ENCODE assay signal across 8 cellular contexts in the genomic region with DNA sequence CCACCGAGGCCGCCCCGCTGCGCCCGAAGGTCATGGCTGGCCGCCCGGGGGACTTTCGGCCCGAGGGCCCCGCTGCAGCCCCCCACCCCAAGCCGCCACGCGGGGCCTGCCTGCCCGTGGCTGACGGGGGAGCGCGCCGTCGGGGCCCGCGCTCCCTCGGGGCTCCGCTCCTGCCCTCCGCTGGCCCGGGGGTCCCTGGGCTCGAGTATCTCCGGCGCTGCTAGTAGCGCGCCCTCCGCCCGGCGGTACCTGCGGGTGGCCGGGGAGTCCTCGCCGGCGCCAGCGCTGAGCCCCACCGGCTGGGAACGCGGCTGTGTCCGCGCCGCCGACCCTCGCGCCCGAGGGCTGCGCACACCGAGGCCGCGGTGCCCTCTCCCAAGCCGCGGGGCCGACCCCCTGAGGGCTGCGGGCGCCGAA. TPM values are rescaled to one million over a fixed set of nuclear protein-coding genes. Genes with fewer than 3 reads are reported as not detected.
DNase-seq lines count a peak whose midpoint lies in the region; ATAC-seq and TF ChIP-seq lines count a peak whose summit lies in the region.

No MANE protein-coding gene starts in this region.

- peaks cover 7% of the 10 kb centered on the region for H3K27me3 Mint-ChIP-seq in stimulated activated memory B cell treated with anti-CD40 and anti-IgM and Interleukin-4, amounts not matched to agents 10 μg/mL and 1 μg/mL and 100 μg/mL, for 72 hours

- peak; percentile 9 for ATAC-seq in stimulated activated effector memory CD8-positive, alpha-beta T cell treated with anti-CD3 and anti-CD28 coated beads, Interleukin-12 subunit alpha, Interleukin-12 subunit beta, amount 100 ng/mL, for 72 hours
- ATAC-seq in GM21381 (IDR thresholded peaks at IDR 0.05; ENCODE audit: unreplicated experiment) (no peak), GM21737 (IDR thresholded peaks at IDR 0.05; ENCODE audit: unreplicated experiment) (no peak)
- no peak for ATAC-seq in stimulated activated memory B cell treated with anti-CD40 and anti-IgM and Interleukin-4, amounts not matched to agents 10 μg/mL and 1 μg/mL and 100 μg/mL, for 72 hours

- no peak for TF ChIP-seq CTCF in LNCaP clone FGC (IDR thresholded peaks at IDR 0.05; ENCODE audit: control insufficient read depth, extremely low read depth, insufficient read depth)
- TF ChIP-seq CTCF in fibroblast of the aortic adventitia (IDR thresholded peaks at IDR 0.05; ENCODE audit: insufficient read depth, low read length), result no peak

- peaks cover 5% of the 10 kb centered on the region for H3K36me3 Mint-ChIP-seq in stimulated activated effector memory CD8-positive, alpha-beta T cell treated with anti-CD3 and anti-CD28 coated beads, Interleukin-12 subunit alpha, Interleukin-12 subunit beta, amount 100 ng/mL, for 72 hours
- H3K36me3 Mint-ChIP-seq in stimulated activated memory B cell treated with anti-CD40 and anti-IgM and Interleukin-4, amounts not matched to agents 10 μg/mL and 1 μg/mL and 100 μg/mL, for 72 hours, result no peaks in the 10 kb centered on the region

- H3K27ac Mint-ChIP-seq in stimulated activated effector memory CD8-positive, alpha-beta T cell treated with anti-CD3 and anti-CD28 coated beads, Interleukin-12 subunit alpha, Interleukin-12 subunit beta, amount 100 ng/mL, for 72 hours, result no peak overlapping the region
- H3K27ac Mint-ChIP-seq in stimulated activated memory B cell treated with anti-CD40 and anti-IgM and Interleukin-4, amounts not matched to agents 10 μg/mL and 1 μg/mL and 100 μg/mL, for 72 hours, result no peak overlapping the region

- H3K4me3 ChIP-seq in LNCaP clone FGC (ENCODE audit: low read depth, low read length) (peak overlapping the region; percentile 54), fibroblast of the aortic adventitia (ENCODE audit: low read depth, low read length) (peak overlapping the region; percentile 22)

- H3K4me1 Mint-ChIP-seq in stimulated activated effector memory CD8-positive, alpha-beta T cell treated with anti-CD3 and anti-CD28 coated beads, Interleukin-12 subunit alpha, Interleukin-12 subunit beta, amount 100 ng/mL, for 72 hours, result peaks cover 7% of the 10 kb centered on the region
- peaks cover 7% of the 10 kb centered on the region for H3K4me1 Mint-ChIP-seq in stimulated activated memory B cell treated with anti-CD40 and anti-IgM and Interleukin-4, amounts not matched to agents 10 μg/mL and 1 μg/mL and 100 μg/mL, for 72 hours

- no peaks in the 10 kb centered on the region for H3K9me3 Mint-ChIP-seq in stimulated activated effector memory CD8-positive, alpha-beta T cell treated with anti-CD3 and anti-CD28 coated beads, Interleukin-12 subunit alpha, Interleukin-12 subunit beta, amount 100 ng/mL, for 72 hours
- no peaks in the 10 kb centered on the region for H3K9me3 Mint-ChIP-seq in stimulated activated memory B cell treated with anti-CD40 and anti-IgM and Interleukin-4, amounts not matched to agents 10 μg/mL and 1 μg/mL and 100 μg/mL, for 72 hours

- H3K4me3 Mint-ChIP-seq in stimulated activated effector memory CD8-positive, alpha-beta T cell treated with anti-CD3 and anti-CD28 coated beads, Interleukin-12 subunit alpha, Interleukin-12 subunit beta, amount 100 ng/mL, for 72 hours, result peak overlapping the region; percentile 42
- no peak overlapping the region for H3K4me3 Mint-ChIP-seq in stimulated activated memory B cell treated with anti-CD40 and anti-IgM and Interleukin-4, amounts not matched to agents 10 μg/mL and 1 μg/mL and 100 μg/mL, for 72 hours

- DNase-seq in NCI-H82 (lab: John Stamatoyannopoulos, UW) (peak; percentile 68), NCI-H82 treated with DMSO at 0.1 percent for 48 hours (lab: John Stamatoyannopoulos, UW; ENCODE audit: unreplicated experiment) (no peak), LNCaP clone FGC (ENCODE audit: low read depth) (no peak), fibroblast of the aortic adventitia (ENCODE audit: low read depth) (no peak)
- no peak for DNase-seq in stimulated activated effector memory CD8-positive, alpha-beta T cell treated with anti-CD3 and anti-CD28 coated beads, Interleukin-12 subunit alpha, Interleukin-12 subunit beta, amount 100 ng/mL, for 72 hours (ENCODE audit: low spot score in 2 of 2)

RNA-seq across cellular contexts. Expression of gene KCNG3, which starts 0.3 kb away (rescaled TPM):
- total RNA-seq in fibroblast of the aortic adventitia (ENCODE audit: low replicate concordance), result under 0.01 TPM in 1 of 2 replicates, not detected in the other
